In genomic region chr3:170258105-170258487, GRCh38 we compare ENCODE assay signal across 1 cellular context.
TF ChIP-seq lines count a peak whose summit lies in the region.

No MANE protein-coding gene starts in this region.

TF ChIP-seq in H1, 55 proteins besides CTCF, POLR2A, EP300 and RAD21:
- TF ChIP-seq TCF12 (IDR thresholded peaks at IDR 0.05; ENCODE audit: low read depth, low read length), result no peak
- TF ChIP-seq CREB1 (IDR thresholded peaks at IDR 0.05), result no peak
- TF ChIP-seq MAFK (IDR thresholded peaks at IDR 0.05; ENCODE audit: low read depth, low read length), result no peak
- TF ChIP-seq RFX5 (IDR thresholded peaks at IDR 0.05; ENCODE audit: borderline replicate concordance, low read depth, low read length), result no peak
- TF ChIP-seq USF2 (IDR thresholded peaks at IDR 0.05; ENCODE audit: low read length), result no peak
- no peak for TF ChIP-seq CHD1 (IDR thresholded peaks at IDR 0.05; ENCODE audit: low read depth, low read length)
- no peak for TF ChIP-seq NRF1 (IDR thresholded peaks at IDR 0.05; ENCODE audit: low read depth, low read length)
- TF ChIP-seq SIX5 (IDR thresholded peaks at IDR 0.05; ENCODE audit: low read depth, low read length), result no peak
- TF ChIP-seq NANOG (IDR thresholded peaks at IDR 0.05; ENCODE audit: insufficient read depth, low read depth, low read length, poor library complexity, severe bottlenecking), result no peak
- no peak for TF ChIP-seq GABPA (IDR thresholded peaks at IDR 0.05; ENCODE audit: borderline replicate concordance, insufficient read depth, low read length)
- no peak for TF ChIP-seq CBX5 (IDR thresholded peaks at IDR 0.05; ENCODE audit: low read depth, low read length)
- TF ChIP-seq JUN (IDR thresholded peaks at IDR 0.05; ENCODE audit: low read depth, low read length), result no peak
- no peak for TF ChIP-seq TAF1 (IDR thresholded peaks at IDR 0.05; ENCODE audit: low read depth, low read length)
- TF ChIP-seq POU5F1 (IDR thresholded peaks at IDR 0.05; ENCODE audit: low read depth, low read length), result no peak
